In genomic region chr2:121197369-121198091, GRCh38 we compare ENCODE assay signal across 9 cellular contexts.
DNase-seq lines count a peak whose midpoint lies in the region; ATAC-seq, FAIRE-seq and TF ChIP-seq lines count a peak whose summit lies in the region.
"Had no signal": no experiment of that assay in that cellular context is flagged by ENCODE, and none has a peak within 500 bp of the region (broad histone marks: within the 10 kb centered on the region; RNA-seq: fewer than 3 reads in every experiment).

No MANE protein-coding gene starts in this region.

- H3K36me3 ChIP-seq in brain microvascular endothelial cell (replicated peaks) (no peaks in the 10 kb centered on the region), kidney (ENCODE audit: control insufficient read depth in 1 of 2, insufficient read depth in 2 of 2, low read length in 2 of 2) (no peaks in the 10 kb centered on the region)

- DNase-seq in HFFc6 (peak; percentile 64), brain microvascular endothelial cell (peak; percentile 72), kidney (peak; percentile 95), stromal cell of bone marrow (ENCODE audit: low read depth) (peak; percentile 60), T-helper 2 cell (no peak), NCI-H2171 treated with DMSO at 0.1 percent for 48 hours (lab: John Stamatoyannopoulos, UW) (no peak)
- no peak for DNase-seq in activated CD8-positive, alpha-beta memory T cell treated with anti-CD3 and anti-CD28 coated beads for 24 hours
- DNase-seq in stimulated activated naive CD8-positive, alpha-beta T cell treated with anti-CD3 and anti-CD28 coated beads, Interleukin-15, Interleukin-2, amounts not matched to agents 100 U/mL and 50 U/mL, for 24 hours: no peak
- DNase-seq: NCI-H1436 treated with DMSO at 0.1 percent for 48 hours had no signal

- peaks cover 9% of the 10 kb centered on the region for H3K4me1 Mint-ChIP-seq in HFFc6 (ENCODE audit: low read depth)

- H3K4me3 Mint-ChIP-seq in HFFc6: no peak overlapping the region; the same call in 1 of the 2 replicates

- intact Hi-C loops in kidney (cut with DNase I): no loop called here

- H3K27me3 Mint-ChIP-seq in HFFc6 (ENCODE audit: insufficient read depth): peaks cover 27% of the 10 kb centered on the region

- H3K9ac ChIP-seq in kidney (ENCODE audit: low read length in 2 of 2): peak overlapping the region in 1 of 2 donors; percentile 65

- peaks cover 3 to 14% of the 10 kb centered on the region in 2 donors for H3K4me1 ChIP-seq in kidney (ENCODE audit: control insufficient read depth in 1 of 2, insufficient read depth in 1 of 2, low read depth in 1 of 2, low read length in 2 of 2)

- H3K27ac ChIP-seq in brain microvascular endothelial cell: no peak overlapping the region
- peak overlapping the region; percentile 68 to 81 for H3K27ac ChIP-seq in kidney (ENCODE audit: low read depth in 2 of 2, low read length in 2 of 2)

- no peak for TF ChIP-seq CTCF in HFFc6 (IDR thresholded peaks at IDR 0.05)
- TF ChIP-seq CTCF in brain microvascular endothelial cell (IDR thresholded peaks at IDR 0.05; ENCODE audit: low read depth, low read length, missing control alignments): no peak
- no peak for TF ChIP-seq CTCF in kidney (IDR thresholded peaks at IDR 0.05; ENCODE audit: borderline replicate concordance, extremely low read depth, insufficient read depth)

- no peaks in the 10 kb centered on the region for H3K9me3 ChIP-seq in kidney (ENCODE audit: control insufficient read depth in 1 of 2, low read length in 2 of 2)

- H3K27me3 ChIP-seq in brain microvascular endothelial cell (replicated peaks): no peaks in the 10 kb centered on the region

- peak overlapping the region; percentile 55 for H3K27ac Mint-ChIP-seq in HFFc6

- H3K4me3 ChIP-seq in brain microvascular endothelial cell (ENCODE audit: low read depth, low read length): no peak overlapping the region
- H3K4me3 ChIP-seq in kidney (ENCODE audit: low read length in 2 of 2): no peak overlapping the region

- FAIRE-seq in kidney (lab: Jason Lieb, UNC): no peak

- in situ Hi-C loops in brain microvascular endothelial cell (cut with HindIII; ENCODE audit: low pct_ligation_motif_present, low sequenced_read_pairs): no loop called here

- H3K9me3 Mint-ChIP-seq in HFFc6: no peaks in the 10 kb centered on the region

- ATAC-seq in stimulated activated naive CD8-positive, alpha-beta T cell treated with anti-CD3 and anti-CD28 coated beads, Interleukin-15, Interleukin-2, amounts not matched to agents 100 U/mL and 50 U/mL, for 24 hours: no peak

- no peaks in the 10 kb centered on the region for H3K36me3 Mint-ChIP-seq in HFFc6 (ENCODE audit: low read depth)

Comparison
In these comparisons a context has a peak if more than half of its experiments do, and no peak if none do; other contexts are left out.
1. DNase-seq: peak in HFFc6 (single experiment), brain microvascular endothelial cell (single experiment), kidney (single experiment) and stromal cell of bone marrow (single experiment); none in T-helper 2 cell (0 of 5), NCI-H2171 treated with DMSO at 0.1 percent for 48 hours (single experiment), activated CD8-positive, alpha-beta memory T cell treated with anti-CD3 and anti-CD28 coated beads for 24 hours (single experiment) and stimulated activated naive CD8-positive, alpha-beta T cell treated with anti-CD3 and anti-CD28 coated beads, Interleukin-15, Interleukin-2, amounts not matched to agents 100 U/mL and 50 U/mL, for 24 hours (single experiment).